33 cellular contexts compared by ENCODE assay signal in genomic region chr10:114143160-114143559, GRCh38. TPM values are rescaled to one million over a fixed set of nuclear protein-coding genes. Genes with fewer than 3 reads are reported as not detected.
"Had no signal": no experiment of that assay in that cellular context is flagged by ENCODE, and none has a peak within 500 bp of the region (broad histone marks: within the 10 kb centered on the region; RNA-seq: fewer than 3 reads in every experiment).

No MANE protein-coding gene starts in this region.

- ATAC-seq: activated CD4-positive, alpha-beta T cell treated with anti-CD3 and anti-CD28 coated beads for 36 hours; activated CD8-positive, alpha-beta T cell treated with anti-CD3 and anti-CD28 coated beads for 36 hours; activated T-cell treated with anti-CD3 and anti-CD28 coated beads, Interleukin-2, amount 50 U/mL, for 4 hours; activated T-helper 17 cell treated with anti-CD3 and anti-CD28 coated beads, Interleukin-2, amount 50 U/mL, for 72 hours; effector memory CD8-positive, alpha-beta T cell; foreskin keratinocyte; gastrocnemius medialis; heart right ventricle; T-helper 17 cell had no signal

- H3K4me1 ChIP-seq: esophagus muscularis mucosa, foreskin keratinocyte had no signal

- H3K4me1 Mint-ChIP-seq: activated CD4-positive, alpha-beta T cell treated with anti-CD3 and anti-CD28 coated beads for 36 hours; activated CD4-positive, alpha-beta T cell treated with anti-CD3 and anti-CD28 coated beads, Interleukin-2, amount 10 ng/mL, durations not matched to agents 24 days and 14 days; activated T-helper 17 cell treated with anti-CD3 and anti-CD28 coated beads, Interleukin-2, amount 50 U/mL, for 72 hours had no signal

- DNase-seq: activated CD4-positive, alpha-beta T cell treated with anti-CD3 and anti-CD28 coated beads for 36 hours; activated CD4-positive, alpha-beta T cell treated with anti-CD3 and anti-CD28 coated beads, Interleukin-2, amount 10 ng/mL, durations not matched to agents 24 days and 14 days; activated CD4-positive, alpha-beta T cell treated with anti-CD3 and anti-CD28 coated beads, Interleukin-2, amount 50 U/mL, for 4 hours; activated CD4-positive, CD25-positive, alpha-beta regulatory T cell; activated CD4-positive, CD25-positive, alpha-beta regulatory T cell treated with anti-CD3 and anti-CD28 coated beads, Interleukin-2, amount 50 U/mL, for 72 hours; activated CD8-positive, alpha-beta memory T cell treated with anti-CD3 and anti-CD28 coated beads for 24 hours; activated CD8-positive, alpha-beta T cell treated with anti-CD3 and anti-CD28 coated beads for 36 hours; activated effector memory CD4-positive, alpha-beta T cell treated with Interleukin-2 at 50 U/mL for 16 hours; activated gamma-delta T cell treated with Interleukin-2 at 50 U/mL for 16 hours; activated naive CD4-positive, alpha-beta T cell treated with anti-CD3 and anti-CD28 coated beads, Interleukin-2, amount 50 U/mL, for 16 hours; activated naive CD4-positive, alpha-beta T cell treated with Interleukin-2 at 50 U/mL for 16 hours; activated T-cell treated with anti-CD3 and anti-CD28 coated beads, Interleukin-2, amount 50 U/mL, for 4 hours; amniotic stem cell; anterior cingulate cortex; brain microvascular endothelial cell; dermis blood vessel endothelial cell; effector CD4-positive, alpha-beta T cell; effector memory CD8-positive, alpha-beta T cell; erythroblast; foreskin keratinocyte; gastrocnemius medialis; heart right ventricle; T-helper 1 cell; T-helper 17 cell; T1000 had no signal

- H3K4me3 ChIP-seq: coronary artery, esophagus muscularis mucosa, gastrocnemius medialis, heart right ventricle had no signal

- H3K27ac ChIP-seq: brain microvascular endothelial cell, coronary artery, esophagus muscularis mucosa, foreskin keratinocyte, heart right ventricle had no signal

- FAIRE-seq: astrocyte, bronchial epithelial cell had no signal

- H3K9me3 Mint-ChIP-seq: activated CD4-positive, alpha-beta T cell treated with anti-CD3 and anti-CD28 coated beads, Interleukin-2, amount 10 ng/mL, durations not matched to agents 24 days and 14 days; activated CD8-positive, alpha-beta T cell treated with anti-CD3 and anti-CD28 coated beads for 36 hours; activated T-cell treated with anti-CD3 and anti-CD28 coated beads, Interleukin-2, amount 50 U/mL, for 4 hours; activated T-helper 17 cell treated with anti-CD3 and anti-CD28 coated beads, Interleukin-2, amount 50 U/mL, for 72 hours; central memory CD8-positive, alpha-beta T cell; effector memory CD8-positive, alpha-beta T cell; T-helper 2 cell treated with Interferon-gamma antibody and Interleukin-4, amounts not matched to agents 5 μg/mL and 100 μg/mL, for 36 hours had no signal

- H3K27me3 Mint-ChIP-seq: activated CD4-positive, alpha-beta T cell treated with anti-CD3 and anti-CD28 coated beads for 36 hours; activated CD4-positive, alpha-beta T cell treated with anti-CD3 and anti-CD28 coated beads, Interleukin-2, amount 10 ng/mL, durations not matched to agents 24 days and 14 days; activated CD8-positive, alpha-beta T cell treated with anti-CD3 and anti-CD28 coated beads for 36 hours; activated naive CD8-positive, alpha-beta T cell; activated T-helper 17 cell treated with anti-CD3 and anti-CD28 coated beads, Interleukin-2, amount 50 U/mL, for 72 hours; central memory CD8-positive, alpha-beta T cell; effector memory CD8-positive, alpha-beta T cell; T-helper 17 cell had no signal

- H3K27ac Mint-ChIP-seq: activated CD4-positive, alpha-beta T cell treated with anti-CD3 and anti-CD28 coated beads for 36 hours; activated CD4-positive, alpha-beta T cell treated with anti-CD3 and anti-CD28 coated beads, Interleukin-2, amount 10 ng/mL, durations not matched to agents 24 days and 14 days; activated CD8-positive, alpha-beta T cell treated with anti-CD3 and anti-CD28 coated beads for 36 hours; activated naive CD8-positive, alpha-beta T cell; activated T-helper 17 cell treated with anti-CD3 and anti-CD28 coated beads, Interleukin-2, amount 50 U/mL, for 72 hours; T-helper 17 cell; T-helper 2 cell treated with Interferon-gamma antibody and Interleukin-4, amounts not matched to agents 5 μg/mL and 100 μg/mL, for 36 hours had no signal

- H3K4me3 Mint-ChIP-seq: activated CD4-positive, alpha-beta T cell treated with anti-CD3 and anti-CD28 coated beads for 36 hours; activated CD4-positive, alpha-beta T cell treated with anti-CD3 and anti-CD28 coated beads, Interleukin-2, amount 10 ng/mL, durations not matched to agents 24 days and 14 days; activated CD8-positive, alpha-beta T cell treated with anti-CD3 and anti-CD28 coated beads for 36 hours; activated naive CD8-positive, alpha-beta T cell; activated T-cell treated with anti-CD3 and anti-CD28 coated beads, Interleukin-2, amount 50 U/mL, for 4 hours; activated T-helper 17 cell treated with anti-CD3 and anti-CD28 coated beads, Interleukin-2, amount 50 U/mL, for 72 hours; central memory CD8-positive, alpha-beta T cell; effector memory CD8-positive, alpha-beta T cell; T-helper 17 cell; T-helper 2 cell treated with Interferon-gamma antibody and Interleukin-4, amounts not matched to agents 5 μg/mL and 100 μg/mL, for 36 hours had no signal

- H3K27me3 ChIP-seq: brain microvascular endothelial cell, esophagus muscularis mucosa, foreskin keratinocyte, gastrocnemius medialis, heart right ventricle had no signal

- H3K9me3 ChIP-seq: esophagus muscularis mucosa, gastrocnemius medialis, heart right ventricle had no signal

RNA-seq across cellular contexts. Expression of gene TDRD1, which starts 36.0 kb away (rescaled TPM):
- total RNA-seq: astrocyte had no signal
- polyA plus RNA-seq: foreskin keratinocyte had no signal
